In genomic region chr11:133355095-133355494, GRCh38 we compare ENCODE assay signal across 1 cellular context.
TF ChIP-seq lines count a peak whose summit lies in the region.

No MANE protein-coding gene starts in this region.

TF ChIP-seq in GM12878, 131 proteins besides CTCF, POLR2A, EP300 and RAD21 (continued from another document):
- TF ChIP-seq IRF5 (IDR thresholded peaks at IDR 0.05; ENCODE audit: borderline replicate concordance), result no peak
